Comparison of ENCODE assay signal across 10 cellular contexts in genomic region chr15:77617507-77618285, GRCh38. TPM values are rescaled to one million over a fixed set of nuclear protein-coding genes. Genes with fewer than 3 reads are reported as not detected.
A peak's percentile ranks its signal among the peaks of the same experiment; 100 is the strongest.
DNase-seq lines count a peak whose midpoint lies in the region; ATAC-seq, FAIRE-seq and TF ChIP-seq lines count a peak whose summit lies in the region.
"Had no signal": no experiment of that assay in that cellular context is flagged by ENCODE, and none has a peak within 500 bp of the region (broad histone marks: within the 10 kb centered on the region; RNA-seq: fewer than 3 reads in every experiment).

No MANE protein-coding gene starts in this region.

- no peak overlapping the region for H4K5ac ChIP-seq in H1 (ENCODE audit: insufficient read length, low read depth, low read length)

- 91% methylated on average over 14 of the region's 14 CpGs; no CpG with 5 or more reads in 1 of the 2 experiments for WGBS in H1 (ENCODE audit: extremely low coverage in 1 of 2, insufficient coverage in 1 of 2, insufficient read length in 1 of 2, insufficient replicate concordance in 2 of 2, low coverage in 1 of 2, low lambda C conversion rate in 2 of 2, missing lambda C conversion rate in 1 of 2), 2 experiments
- WGBS in smooth muscle cell (ENCODE audit: low lambda C conversion rate), result 87% methylated on average over 12 of the region's 14 CpGs
- 71 to 74% methylated on average over 6 to 9 of the region's 14 CpGs for WGBS in gastroesophageal sphincter (ENCODE audit: low coverage in 1 of 2), 2 donors

- H3K4ac ChIP-seq in H1 (replicated peaks; ENCODE audit: insufficient read length, low read depth, low read length), result no peak overlapping the region

- peaks cover 18% of the 10 kb centered on the region; the same call in 1 of the 2 replicates for H3K79me1 ChIP-seq in H1 (ENCODE audit: low read depth, low read length)

- H3K27ac ChIP-seq in breast epithelium, result no peak overlapping the region
- H3K27ac ChIP-seq in H1 (ENCODE audit: low read depth, low read length), result no peak overlapping the region
- no peak overlapping the region for H3K27ac ChIP-seq in smooth muscle cell (ENCODE audit: low read depth)
- no peak overlapping the region for H3K27ac ChIP-seq in gastroesophageal sphincter
- H3K27ac ChIP-seq: adrenal gland had no signal

- H3K9ac ChIP-seq in H1 (replicated peaks in 1 of 4; ENCODE audit: extremely low read depth in 1 of 4, low read depth in 3 of 4, low read length in 3 of 4), result no peak overlapping the region
- no peak overlapping the region for H3K9ac ChIP-seq in smooth muscle cell (ENCODE audit: low read depth)

- no peak overlapping the region for H3K18ac ChIP-seq in H1 (ENCODE audit: extremely low read depth, low read length)

- ATAC-seq in gastroesophageal sphincter (no peak), HG02759 (IDR thresholded peaks at IDR 0.05; ENCODE audit: unreplicated experiment) (no peak), HG03460 (IDR thresholded peaks at IDR 0.05; ENCODE audit: unreplicated experiment) (no peak)
- ATAC-seq: stimulated activated effector memory CD8-positive, alpha-beta T cell treated with anti-CD3 and anti-CD28 coated beads, Interleukin-12 subunit alpha, Interleukin-12 subunit beta, amount 100 ng/mL, for 72 hours had no signal

- POLR2A ChIA-PET in MCF 10A (lab: Yijun Ruan, JAX) (no interaction called here), H1 (lab: Charles Lee; ENCODE audit: partially characterized antibody) (interaction anchor here (1.3 to 11.2 kb wide), 3 partner anchors 13 to 28 kb away, joined by 4 to 142 read pairs (median 21); partner anchors contain the start of gene LINGO1)

- peak; percentile 76 for FAIRE-seq in H1 (lab: Jason Lieb, UNC)

- H3K4me1 ChIP-seq in breast epithelium, result no peaks in the 10 kb centered on the region
- peaks cover 0 to 30% (median 19%) of the 10 kb centered on the region in 4 experiments; a peak in 6 of 7 replicates for H3K4me1 ChIP-seq in H1 (replicated peaks in 1 of 4; ENCODE audit: control insufficient read depth in 3 of 4, insufficient read depth in 4 of 4, low read length in 3 of 4)
- peaks cover 10% of the 10 kb centered on the region for H3K4me1 ChIP-seq in smooth muscle cell (ENCODE audit: low read depth)
- H3K4me1 ChIP-seq in gastroesophageal sphincter, result no peaks in the 10 kb centered on the region
- H3K4me1 ChIP-seq: adrenal gland had no signal

- no peaks in the 10 kb centered on the region for H3K9me3 Mint-ChIP-seq in MCF 10A (ENCODE audit: unreplicated experiment)
- H3K9me3 Mint-ChIP-seq: stimulated activated effector memory CD8-positive, alpha-beta T cell treated with anti-CD3 and anti-CD28 coated beads, Interleukin-12 subunit alpha, Interleukin-12 subunit beta, amount 100 ng/mL, for 72 hours had no signal

- H2AFZ ChIP-seq in H1 (ENCODE audit: low read length) (no peak overlapping the region), smooth muscle cell (ENCODE audit: low read depth) (no peak overlapping the region)

- no peaks in the 10 kb centered on the region for H3K23me2 ChIP-seq in H1 (ENCODE audit: low read depth, low read length)

- H3K27ac Mint-ChIP-seq in MCF 10A (ENCODE audit: low read depth, unreplicated experiment), result no peak overlapping the region
- H3K27ac Mint-ChIP-seq: stimulated activated effector memory CD8-positive, alpha-beta T cell treated with anti-CD3 and anti-CD28 coated beads, Interleukin-12 subunit alpha, Interleukin-12 subunit beta, amount 100 ng/mL, for 72 hours had no signal

- no peak overlapping the region for H3K56ac ChIP-seq in H1 (replicated peaks; ENCODE audit: insufficient read length, low read depth, low read length)

- CTCF ChIA-PET in MCF 10A (lab: Yijun Ruan, JAX) (interaction anchor here (0.7 to 1.4 kb wide), 3 partner anchors 10 to 15 kb away, joined by 3 to 6 read pairs (median 5); partner anchors contain the start of gene LINGO1), H1 (lab: Charles Lee; ENCODE audit: partially characterized antibody) (interaction anchor here (0.5 to 13.6 kb wide), 30 partner anchors 11 to 591 kb away, joined by 3 to 244 read pairs (median 4); partner anchors contain the start of gene LINGO1)

- peak overlapping the region; percentile 72; the same call in 1 of the 2 replicates for H2BK20ac ChIP-seq in H1 (ENCODE audit: low read length)

- H3K36me3 Mint-ChIP-seq in MCF 10A (ENCODE audit: insufficient read depth, unreplicated experiment), result no peaks in the 10 kb centered on the region
- H3K36me3 Mint-ChIP-seq: stimulated activated effector memory CD8-positive, alpha-beta T cell treated with anti-CD3 and anti-CD28 coated beads, Interleukin-12 subunit alpha, Interleukin-12 subunit beta, amount 100 ng/mL, for 72 hours had no signal

- peak; percentile 47 to 58; a peak in 3 of 4 replicates for TF ChIP-seq RAD21 in H1 (IDR thresholded peaks at IDR 0.05 in 1 of 2, conservative IDR thresholded peaks at IDR 0.05 in 1 of 2; ENCODE audit: low read depth in 2 of 2, low read length in 2 of 2)

- H4K20me1 ChIP-seq in H1 (replicated peaks in 1 of 2; ENCODE audit: control insufficient read depth in 1 of 2, insufficient read depth in 2 of 2, low read length in 2 of 2) (peaks cover 2 to 9% of the 10 kb centered on the region in 2 experiments), smooth muscle cell (ENCODE audit: low read depth) (no peaks in the 10 kb centered on the region)

- BruUV-seq in MCF 10A (replicated peaks; lab: Mats Ljungman, UMichigan), result no TSS peak

- H2BK15ac ChIP-seq in H1 (ENCODE audit: low read length), result no peak overlapping the region

- no peaks in the 10 kb centered on the region for H3F3A ChIP-seq in smooth muscle cell (ENCODE audit: low read depth)

- intact Hi-C loops in MCF 10A (cut with micrococcal nuclease), result no loop called here
- intact Hi-C loops in breast epithelium (cut with DNase I; ENCODE audit: low total_unique reads), result no loop called here

- peaks cover 0 to 31% of the 10 kb centered on the region in 2 experiments; a peak in 2 of 4 replicates for H3K79me2 ChIP-seq in H1 (ENCODE audit: control insufficient read depth in 1 of 2, insufficient read depth in 2 of 2, low read length in 2 of 2)
- H3K79me2 ChIP-seq in smooth muscle cell (ENCODE audit: low read depth), result no peaks in the 10 kb centered on the region

- TF ChIP-seq POLR2A in breast epithelium (IDR thresholded peaks at IDR 0.05) (no peak), H1 (IDR thresholded peaks at IDR 0.05; ENCODE audit: control extremely low read depth in 1 of 2, low read depth in 2 of 2, low read length in 2 of 2) (no peak), gastroesophageal sphincter (IDR thresholded peaks at IDR 0.05) (no peak)

- H2AK5ac ChIP-seq in H1 (ENCODE audit: low read depth, low read length), result no peak overlapping the region

- DNase-seq in MCF 10A (ENCODE audit: unreplicated experiment) (peak; percentile 46), breast epithelium (ENCODE audit: low spot score in 2 of 2) (no peak), NCI-H146 treated with DMSO at 0.1 percent for 48 hours (lab: John Stamatoyannopoulos, UW; ENCODE audit: unreplicated experiment) (peak; percentile 63), H1 (ENCODE audit: low read depth in 1 of 2, low spot score in 2 of 2) (no peak), smooth muscle cell (lab: John Stamatoyannopoulos, UW; ENCODE audit: unreplicated experiment) (no peak)
- DNase-seq: adrenal gland had no signal

- no peaks in the 10 kb centered on the region for H3K27me3 Mint-ChIP-seq in MCF 10A (ENCODE audit: insufficient read depth, unreplicated experiment)

- H3K9me3 ChIP-seq in breast epithelium (no peaks in the 10 kb centered on the region), H1 (ENCODE audit: insufficient read depth in 2 of 2, low read depth in 1 of 2, low read length in 1 of 2) (no peaks in the 10 kb centered on the region), smooth muscle cell (replicated peaks; ENCODE audit: low read depth) (no peaks in the 10 kb centered on the region), gastroesophageal sphincter (no peaks in the 10 kb centered on the region)
- H3K9me3 ChIP-seq: adrenal gland had no signal

- no peak for TF ChIP-seq EP300 in H1 (IDR thresholded peaks at IDR 0.05; ENCODE audit: borderline replicate concordance in 1 of 2, low read depth in 2 of 2, low read length in 2 of 2)
- no peak for TF ChIP-seq EP300 in gastroesophageal sphincter (IDR thresholded peaks at IDR 0.05)

- H3K4me1 Mint-ChIP-seq in MCF 10A (ENCODE audit: insufficient read depth, unreplicated experiment), result no peaks in the 10 kb centered on the region
- H3K4me1 Mint-ChIP-seq: stimulated activated effector memory CD8-positive, alpha-beta T cell treated with anti-CD3 and anti-CD28 coated beads, Interleukin-12 subunit alpha, Interleukin-12 subunit beta, amount 100 ng/mL, for 72 hours had no signal

- H3K4me3 ChIP-seq in breast epithelium (no peak overlapping the region), H1 (ENCODE audit: extremely low read depth in 1 of 4, insufficient read depth in 2 of 4, low read depth in 3 of 4, low read length in 4 of 4) (no peak overlapping the region), smooth muscle cell (no peak overlapping the region), gastroesophageal sphincter (no peak overlapping the region)
- H3K4me3 ChIP-seq: adrenal gland had no signal

- H3K27me3 ChIP-seq in breast epithelium (no peaks in the 10 kb centered on the region), H1 (replicated peaks in 1 of 4; ENCODE audit: control insufficient read depth in 3 of 4, extremely low read depth in 1 of 4, insufficient read depth in 3 of 4, low read length in 3 of 4) (no peaks in the 10 kb centered on the region), smooth muscle cell (ENCODE audit: low read depth) (no peaks in the 10 kb centered on the region), gastroesophageal sphincter (peaks cover 7% of the 10 kb centered on the region)
- H3K27me3 ChIP-seq: adrenal gland had no signal

- no peak overlapping the region for H2BK120ac ChIP-seq in H1 (replicated peaks; ENCODE audit: low read depth, low read length)

- H3K36me3 ChIP-seq in breast epithelium (no peaks in the 10 kb centered on the region), H1 (ENCODE audit: control insufficient read depth in 2 of 4, insufficient read depth in 4 of 4, low read length in 3 of 4) (peaks cover 10 to 26% (median 17%) of the 10 kb centered on the region in 4 experiments; a peak in 6 of 8 replicates), smooth muscle cell (ENCODE audit: low read depth) (no peaks in the 10 kb centered on the region), gastroesophageal sphincter (no peaks in the 10 kb centered on the region)
- H3K36me3 ChIP-seq: adrenal gland had no signal

- H3K4me2 ChIP-seq in H1 (ENCODE audit: insufficient read depth in 1 of 2, low read depth in 2 of 2, low read length in 2 of 2) (no peak overlapping the region), smooth muscle cell (no peak overlapping the region)

- H2BK12ac ChIP-seq in H1 (ENCODE audit: low read depth, low read length), result no peak overlapping the region

- H4K91ac ChIP-seq in H1 (replicated peaks; ENCODE audit: insufficient read length, low read length), result no peak overlapping the region

- no peak overlapping the region for H3K4me3 Mint-ChIP-seq in MCF 10A (ENCODE audit: unreplicated experiment)
- H3K4me3 Mint-ChIP-seq: stimulated activated effector memory CD8-positive, alpha-beta T cell treated with anti-CD3 and anti-CD28 coated beads, Interleukin-12 subunit alpha, Interleukin-12 subunit beta, amount 100 ng/mL, for 72 hours had no signal

- TF ChIP-seq CTCF in MCF 10A (IDR thresholded peaks at IDR 0.05; ENCODE audit: unreplicated experiment) (peak; percentile 31), breast epithelium (IDR thresholded peaks at IDR 0.05) (no peak), H1 (IDR thresholded peaks at IDR 0.05; ENCODE audit: control extremely low read depth in 1 of 3, insufficient read depth in 1 of 3, low read depth in 1 of 3, low read length in 3 of 3) (peak in 2 of 3 experiments; percentile 71 to 84; a peak in 3 of 4 replicates), smooth muscle cell (IDR thresholded peaks at IDR 0.05; ENCODE audit: borderline replicate concordance, insufficient read depth, poor library complexity, severe bottlenecking) (peak; percentile 28), gastroesophageal sphincter (IDR thresholded peaks at IDR 0.05) (no peak)

- H2BK5ac ChIP-seq in H1 (ENCODE audit: low read depth, low read length), result no peak overlapping the region

- H3K23ac ChIP-seq in H1 (ENCODE audit: insufficient read length), result no peak overlapping the region

- no peak overlapping the region for H3K14ac ChIP-seq in H1 (ENCODE audit: insufficient read length)

- H4K8ac ChIP-seq in H1 (ENCODE audit: extremely low read depth, insufficient read depth, low read length), result no peak overlapping the region

RNA-seq across cellular contexts. Expression of gene LINGO1, which starts 15.0 kb away (rescaled TPM):
- total RNA-seq in MCF 10A (2022) (not detected in 2 replicates), breast epithelium (1 to 10 TPM in 2 of 3 donors, not detected in 1; 1.2 to 1.6 TPM), smooth muscle cell (3.5 and 8.2 TPM in 2 replicates), gastroesophageal sphincter (under 1 TPM; 0.13 to 0.87 (median 0.35) TPM)
- 56.4 and 57.1 TPM in 2 replicates for total RNA-seq in H1 (2021; fragmentation: NEBNext Ultra II Directional; extraction: Animal tissue kit (Norgen Biotek cat#: 25700))
- polyA plus RNA-seq in H1 (2011; rRNA removed) (114 and 166 TPM in 2 replicates), smooth muscle cell (11.1 and 13.4 TPM in 2 replicates)
- polyA plus RNA-seq in H1 (2011; cell fraction: cytosol; rRNA removed), result 51.3 TPM
- polyA plus RNA-seq in H1 (2011; cell fraction: nucleus; rRNA removed), result 94.7 TPM
- 31.6 to 91.8 TPM (median 75.5 TPM) in 4 replicates for polyA plus RNA-seq in H1 (2012, experiment 1 of 2)
- polyA plus RNA-seq in H1 (2012, experiment 2 of 2), result 55.3 TPM
- 73.3 TPM for polyA plus RNA-seq in H1 (2013, experiment 1 of 2)
- polyA plus RNA-seq in H1 (2013, experiment 2 of 2), result 75.1 TPM
- polyA minus RNA-seq in H1 (2011; rRNA and poly(A)+ RNA removed), result 33.5 and 61.7 TPM in 2 replicates
- 36.0 TPM for polyA minus RNA-seq in H1 (2011; cell fraction: cytosol; rRNA and poly(A)+ RNA removed)
- 39.2 TPM for polyA minus RNA-seq in H1 (2011; cell fraction: nucleus; rRNA and poly(A)+ RNA removed)

Comparison
In these comparisons a context has a peak if more than half of its experiments do, and no peak if none do; other contexts are left out.
1. DNase-seq: peak in MCF 10A (single experiment) and NCI-H146 treated with DMSO at 0.1 percent for 48 hours (single experiment); none in breast epithelium (0 of 2), H1 (0 of 2) and smooth muscle cell (single experiment).
2. CTCF ChIP-seq: peak in MCF 10A (single experiment), H1 (2 of 3) and smooth muscle cell (single experiment); none in breast epithelium (0 of 3) and gastroesophageal sphincter (0 of 4).